8 cellular contexts compared by ENCODE assay signal in the genomic region with DNA sequence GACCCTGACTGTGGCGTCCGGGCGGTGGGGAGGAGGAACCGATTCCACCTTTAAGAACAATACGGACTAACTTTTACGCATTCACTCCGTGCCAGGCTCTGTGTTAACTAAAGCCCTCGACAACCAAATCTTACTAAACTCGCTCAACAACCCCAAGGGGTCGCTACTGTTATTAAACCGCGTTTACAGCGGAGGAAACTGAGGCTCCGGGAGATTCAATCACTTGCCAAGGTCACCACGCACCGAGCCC. TPM values are rescaled to one million over a fixed set of nuclear protein-coding genes. Genes with fewer than 3 reads are reported as not detected.
DNase-seq lines count a peak whose midpoint lies in the region; ATAC-seq and TF ChIP-seq lines count a peak whose summit lies in the region.

No MANE protein-coding gene starts in this region.

- 20 to 21% methylated on average over 16 of the region's 16 CpGs for WGBS in lung, 2 donors
- WGBS in aorta, 2 donors = 5 to 7% methylated on average over 16 of the region's 16 CpGs

- H3K27ac ChIP-seq in ACC112 (ENCODE audit: low read depth, low read length) (no peak overlapping the region), HCT116 (ENCODE audit: low read depth, low read length) (peak overlapping the region; percentile 78), ascending aorta (peak overlapping the region; percentile 1 to 92), lung (ENCODE audit: low read depth in 1 of 2, low read length in 1 of 2) (peak overlapping the region in 1 of 2 donors; percentile 71), aorta (ENCODE audit: low read depth in 1 of 2, low read length in 2 of 2) (peak overlapping the region in 1 of 2 donors; percentile 3)

- no peak for TF ChIP-seq POLR2A in HCT116 (IDR thresholded peaks at IDR 0.05; ENCODE audit: borderline replicate concordance, extremely low read depth, insufficient read depth, insufficient read length)

- TF ChIP-seq RAD21 in HCT116 (IDR thresholded peaks at IDR 0.05; ENCODE audit: low read depth) = no peak

- H3K36me3 ChIP-seq in ACC112 (ENCODE audit: insufficient read depth, low read length) (peaks cover 7% of the 10 kb centered on the region; the same call in 1 of the 2 replicates), HCT116 (ENCODE audit: control insufficient read depth in 1 of 2, insufficient read depth in 2 of 2, low read length in 2 of 2) (peaks cover 0 to 3% of the 10 kb centered on the region in 2 experiments; a peak in 1 of 4 replicates), ascending aorta (peaks cover 10 to 12% of the 10 kb centered on the region in 2 donors), lung (ENCODE audit: control insufficient read depth in 2 of 2, insufficient read depth in 2 of 2, low read length in 2 of 2) (peaks cover 0 to 5% of the 10 kb centered on the region in 2 donors), aorta (ENCODE audit: control insufficient read depth in 1 of 2, insufficient read depth in 2 of 2, low read length in 1 of 2) (no peaks in the 10 kb centered on the region)

- BruUV-seq in HCT116 (replicated peaks; lab: Mats Ljungman, UMichigan) = no TSS peak

- peak overlapping the region; percentile 82 for H3K4me2 ChIP-seq in HCT116 (ENCODE audit: low read length)

- H3K4me1 ChIP-seq in ACC112 (ENCODE audit: control insufficient read depth, insufficient read depth, low read length, unreplicated experiment) (no peaks in the 10 kb centered on the region), HCT116 (ENCODE audit: control insufficient read depth in 1 of 2, insufficient read depth in 2 of 2, low read length in 2 of 2) (peaks cover 12 to 19% of the 10 kb centered on the region in 2 experiments), ascending aorta (peaks cover 3 to 9% of the 10 kb centered on the region in 2 donors), lung (ENCODE audit: control insufficient read depth in 2 of 2, insufficient read depth in 2 of 2, low read length in 2 of 2) (no peaks in the 10 kb centered on the region), aorta (ENCODE audit: control insufficient read depth in 1 of 2, insufficient read depth in 2 of 2, low read length in 2 of 2) (no peaks in the 10 kb centered on the region)

- H3K9ac ChIP-seq in HCT116 (ENCODE audit: low read length) = peak overlapping the region; percentile 53; the same call in 1 of the 2 replicates

- H3K9me3 ChIP-seq in HCT116 (ENCODE audit: control insufficient read depth in 1 of 2, insufficient read depth in 1 of 2, low read depth in 1 of 2, low read length in 2 of 2) (peaks cover 3 to 7% of the 10 kb centered on the region in 2 experiments; a peak in 1 of 4 replicates), ascending aorta (peaks cover 5 to 7% of the 10 kb centered on the region in 2 donors), lung (ENCODE audit: control insufficient read depth in 2 of 2, insufficient read depth in 1 of 2, low read length in 1 of 2) (no peaks in the 10 kb centered on the region), aorta (ENCODE audit: control insufficient read depth, low read length) (no peaks in the 10 kb centered on the region)

- no peaks in the 10 kb centered on the region for H4K20me1 ChIP-seq in HCT116 (ENCODE audit: insufficient read depth)

- H3K9me2 ChIP-seq in HCT116 (ENCODE audit: insufficient read depth) = no peaks in the 10 kb centered on the region

- no peaks in the 10 kb centered on the region for H3K79me2 ChIP-seq in ACC112 (ENCODE audit: control insufficient read depth, insufficient read depth, low read length, unreplicated experiment)
- H3K79me2 ChIP-seq in HCT116 (ENCODE audit: insufficient read depth, low read length) = no peaks in the 10 kb centered on the region

- H2AFZ ChIP-seq in ACC112 (ENCODE audit: low read length, unreplicated experiment) = no peak overlapping the region
- no peak overlapping the region for H2AFZ ChIP-seq in HCT116 (ENCODE audit: low read depth, low read length, poor library complexity, severe bottlenecking)

- RAD21 ChIA-PET in HCT116 (lab: Charles Lee; ENCODE audit: low non-redundant PET in 1 of 2, low total read pairs in 2 of 2, uncharacterized antibody in 2 of 2, unreplicated experiment in 2 of 2) = no interaction called here

- DNase-seq in HCT116 (ENCODE audit: low read depth, low spot score) (no peak), ascending aorta (ENCODE audit: low spot score in 2 of 2) (no peak), lung (ENCODE audit: low spot score) (no peak), aorta (no peak), SK-N-DZ (ENCODE audit: low spot score) (no peak), hypothalamus (lab: John Stamatoyannopoulos, UW) (no peak), ureter (ENCODE audit: low spot score) (no peak)

- CTCF ChIA-PET in HCT116 (lab: Charles Lee) = interaction anchor here (1.4 kb wide), 1 partner anchor 17 kb away, joined by 3 read pairs; a partner anchor contains a TSS

- peak in 2 of 3 experiments; percentile 7 to 19; a peak in 2 of 6 replicates for TF ChIP-seq CTCF in HCT116 (IDR thresholded peaks at IDR 0.05 in 2 of 3, conservative IDR thresholded peaks at IDR 0.05 in 1 of 3; ENCODE audit: borderline replicate concordance in 1 of 3, insufficient read depth in 1 of 3, low read depth in 2 of 3, low read length in 2 of 3)
- TF ChIP-seq CTCF in ascending aorta (IDR thresholded peaks at IDR 0.05) = no peak
- TF ChIP-seq CTCF in lung (IDR thresholded peaks at IDR 0.05; ENCODE audit: control extremely low read depth, extremely low read depth) = no peak

- H3K4me3 ChIP-seq in ACC112 (ENCODE audit: low read depth, low read length) (peak overlapping the region; percentile 75), HCT116 (replicated peaks in 1 of 2; ENCODE audit: low read depth in 1 of 2, low read length in 2 of 2) (peak overlapping the region; percentile 45 to 58), ascending aorta (peak overlapping the region; percentile 80 to 90), lung (peak overlapping the region; percentile 36), aorta (ENCODE audit: low read length in 2 of 2) (peak overlapping the region; percentile 60 to 76)

- ATAC-seq in HCT116 = no peak
- ATAC-seq in lung (ENCODE audit: insufficient read depth, low FRiP score) = no peak
- no peak for ATAC-seq in aorta (ENCODE audit: low FRiP score)

- intact Hi-C loops in HCT116 (cut with micrococcal nuclease) = no loop called here
- intact Hi-C loops in ascending aorta (cut with DNase I) = no loop called here
- intact Hi-C loops in aorta (cut with DNase I) = no loop called here

- POLR2A ChIA-PET in HCT116 (lab: Charles Lee) = interaction anchor here (1.8 kb wide), 1 partner anchor 8 kb away, joined by 4 read pairs; no protein-coding TSS in a partner anchor

- H3K27me3 ChIP-seq in ACC112 (ENCODE audit: insufficient read depth, low read length) (no peaks in the 10 kb centered on the region), HCT116 (ENCODE audit: insufficient read depth, low read length) (no peaks in the 10 kb centered on the region), ascending aorta (no peaks in the 10 kb centered on the region), lung (ENCODE audit: control insufficient read depth, insufficient read depth) (no peaks in the 10 kb centered on the region), aorta (ENCODE audit: control insufficient read depth in 1 of 2, insufficient read depth in 2 of 2, low read length in 1 of 2) (no peaks in the 10 kb centered on the region)

TF ChIP-seq in HCT116, 20 proteins besides CTCF, POLR2A, EP300 and RAD21 (continues in another document):
- TF ChIP-seq YY1 (IDR thresholded peaks at IDR 0.05; ENCODE audit: extremely low read depth, insufficient replicate concordance, low read depth, low read length) = no peak
- no peak for TF ChIP-seq POLR2AphosphoS5 (IDR thresholded peaks at IDR 0.05; ENCODE audit: low read depth, low read length)

RNA-seq across cellular contexts. Expression of a gene that starts 1.2 kb away (rescaled TPM):
- total RNA-seq in HCT116 (2021; ENCODE audit: unreplicated experiment) (62.9 TPM), ascending aorta (9.4 TPM), lung (10 to 100 TPM; 32.9 to 48.8 TPM), aorta (10 to 100 TPM; 28.1 to 32.9 TPM), ureter (24.3 TPM)
- polyA plus RNA-seq in HCT116 (2012) = 36.9 and 39.2 TPM in 2 replicates
- polyA plus RNA-seq in lung (10 to 100 TPM; 36.8 to 42.1 TPM), aorta (10 to 100 TPM; 27.4 to 28.4 TPM)
- 65.0 and 85.3 TPM in 2 replicates for polyA plus RNA-seq in SK-N-DZ (2014; cell fraction: cytosol; rRNA removed)
- 72.7 and 75.8 TPM in 2 replicates for polyA plus RNA-seq in SK-N-DZ (2014; cell fraction: nucleus; rRNA removed)

RNA-seq across cellular contexts. Expression of a gene that starts 3.8 kb away (rescaled TPM):
- total RNA-seq in HCT116 (2021; ENCODE audit: unreplicated experiment) = not detected
- not detected in 2 replicates for polyA plus RNA-seq in HCT116 (2012)
- total RNA-seq in ascending aorta = not detected
- total RNA-seq in lung = 1 to 10 TPM in 1 of 2 donors, under 1 TPM in 1; 0.37 to 1.0 TPM
- under 1 TPM in 1 of 2 donors, not detected in 1; 0.38 TPM for polyA plus RNA-seq in lung
- not detected for total RNA-seq in aorta
- polyA plus RNA-seq in aorta = not detected
- polyA plus RNA-seq in SK-N-DZ (2014; cell fraction: cytosol; rRNA removed) = not detected in 2 replicates
- 2.9 TPM in 1 of 2 replicates, not detected in the other for polyA plus RNA-seq in SK-N-DZ (2014; cell fraction: nucleus; rRNA removed)
- not detected for total RNA-seq in ureter

RNA-seq across cellular contexts. Expression of a gene that starts 16.8 kb away (rescaled TPM):
- total RNA-seq in HCT116 (2021; ENCODE audit: unreplicated experiment) (5.2 TPM), ascending aorta (6.0 TPM), lung (10 to 100 TPM in 1 of 2 donors, 1 to 10 TPM in 1; 3.5 to 10.7 TPM), aorta (1 to 10 TPM; 1.2 to 2.2 TPM), ureter (4.3 TPM)
- 3.8 and 5.6 TPM in 2 replicates for polyA plus RNA-seq in HCT116 (2012)
- polyA plus RNA-seq in lung (10 to 100 TPM in 1 of 2 donors, 1 to 10 TPM in 1; 4.1 to 11.2 TPM), aorta (1 to 10 TPM; 4.7 to 6.6 TPM)
- polyA plus RNA-seq in SK-N-DZ (2014; cell fraction: cytosol; rRNA removed) = 1.3 and 2.7 TPM in 2 replicates
- 2.3 and 3.9 TPM in 2 replicates for polyA plus RNA-seq in SK-N-DZ (2014; cell fraction: nucleus; rRNA removed)

RNA-seq across cellular contexts. Expression of a gene that starts 27.5 kb away (rescaled TPM):
- total RNA-seq in HCT116 (2021; ENCODE audit: unreplicated experiment) (3.3 TPM), ascending aorta (1.7 TPM), lung (10 to 100 TPM in 1 of 2 donors, under 1 TPM in 1; 0.71 to 14.3 TPM), aorta (under 1 TPM in 1 of 2 donors, not detected in 1; 0.63 TPM), ureter (24.1 TPM)
- 1.3 and 2.6 TPM in 2 replicates for polyA plus RNA-seq in HCT116 (2012)
- polyA plus RNA-seq in lung (10 to 100 TPM in 1 of 2 donors, 1 to 10 TPM in 1; 2.5 to 20.6 TPM), aorta (1 to 10 TPM in 1 of 2 donors, under 1 TPM in 1; 0.18 to 3.5 TPM)
- polyA plus RNA-seq in SK-N-DZ (2014; cell fraction: cytosol; rRNA removed) = 1.8 TPM in 1 of 2 replicates, not detected in the other
- 0.82 and 0.93 TPM in 2 replicates for polyA plus RNA-seq in SK-N-DZ (2014; cell fraction: nucleus; rRNA removed)

RNA-seq across cellular contexts. Expression of a gene that starts 28.2 kb away (rescaled TPM):
- total RNA-seq in HCT116 (2021; ENCODE audit: unreplicated experiment) (95.7 TPM), ascending aorta (92.6 TPM), lung (100 to 1,000 TPM in 1 of 2 donors, 10 to 100 TPM in 1; 43.7 to 103 TPM), aorta (100 to 1,000 TPM; 123 to 125 TPM), ureter (89.3 TPM)
- polyA plus RNA-seq in HCT116 (2012) = 64.0 and 66.0 TPM in 2 replicates
- polyA plus RNA-seq in lung (10 to 100 TPM; 54.3 to 81.5 TPM), aorta (10 to 100 TPM; 53.7 to 56.3 TPM)
- polyA plus RNA-seq in SK-N-DZ (2014; cell fraction: cytosol; rRNA removed) = 42.1 and 57.4 TPM in 2 replicates
- 15.8 and 25.2 TPM in 2 replicates for polyA plus RNA-seq in SK-N-DZ (2014; cell fraction: nucleus; rRNA removed)

Comparison
In these comparisons a context has a peak if more than half of its experiments do, and no peak if none do; other contexts are left out.
1. CTCF ChIP-seq: peak in HCT116 (2 of 3); none in ascending aorta (0 of 3) and lung (single experiment).
2. Peak in every context shown above with its lines, with median percentiles within 50 percentile points of each other: H3K4me3 ChIP-seq.